In genomic region chr12:106885546-106886249, GRCh38 we compare ENCODE assay signal across 32 cellular contexts.
"Had no signal": no experiment of that assay in that cellular context is flagged by ENCODE, and none has a peak within 500 bp of the region (broad histone marks: within the 10 kb centered on the region; RNA-seq: fewer than 3 reads in every experiment).

No MANE protein-coding gene starts in this region.

- DNase-seq: activated B cell treated with CpG ODN at 0.5 μM for 24 hours; activated CD4-positive, alpha-beta T cell treated with anti-CD3 and anti-CD28 coated beads for 48 hours; activated CD4-positive, alpha-beta T cell treated with anti-CD3 and anti-CD28 coated beads, Interleukin-2, amount 50 U/mL, for 1 hour; activated CD4-positive, alpha-beta T cell treated with anti-CD3 and anti-CD28 coated beads, Interleukin-2, amount 50 U/mL, for 48 hours; activated CD8-positive, alpha-beta memory T cell treated with anti-CD3 and anti-CD28 coated beads for 24 hours; activated CD8-positive, alpha-beta T cell treated with anti-CD3 and anti-CD28 coated beads for 36 hours; activated effector memory CD4-positive, alpha-beta T cell treated with Interleukin-2 at 50 U/mL for 16 hours; activated gamma-delta T cell treated with Interleukin-2 at 50 U/mL for 16 hours; activated naive CD4-positive, alpha-beta T cell treated with anti-CD3 and anti-CD28 coated beads, Interleukin-2, amount 50 U/mL, for 16 hours; activated naive CD4-positive, alpha-beta T cell treated with Interleukin-2 at 50 U/mL for 16 hours; activated T-cell treated with anti-CD3 and anti-CD28 coated beads, Interleukin-2, amount 50 U/mL, for 4 hours; amniotic stem cell; anterior cingulate cortex; brain microvascular endothelial cell; cortex of kidney; dermis blood vessel endothelial cell; effector CD8-positive, alpha-beta T cell; esophagus squamous epithelium; foreskin melanocyte; heart right ventricle; T-helper 17 cell; T1000 had no signal

- H3K27me3 ChIP-seq: brain microvascular endothelial cell, esophagus squamous epithelium, gastroesophageal sphincter had no signal

- H3K9me3 ChIP-seq: esophagus squamous epithelium, gastroesophageal sphincter, heart right ventricle had no signal

- H3K4me1 ChIP-seq: esophagus squamous epithelium, gastroesophageal sphincter had no signal

- ATAC-seq: activated CD4-positive, CD25-positive, alpha-beta regulatory T cell treated with anti-CD3 and anti-CD28 coated beads, Interleukin-2, amount 50 U/mL, for 24 hours; activated CD8-positive, alpha-beta T cell treated with anti-CD3 and anti-CD28 coated beads for 36 hours; activated T-cell treated with anti-CD3 and anti-CD28 coated beads, Interleukin-2, amount 50 U/mL, for 4 hours; activated T-helper 17 cell treated with anti-CD3 and anti-CD28 coated beads, Interleukin-2, amount 50 U/mL, for 72 hours; gastroesophageal sphincter; heart right ventricle; T-helper 17 cell had no signal

- H3K4me3 ChIP-seq: esophagus squamous epithelium, gastroesophageal sphincter, heart right ventricle had no signal

- FAIRE-seq: astrocyte, bronchial epithelial cell, colon, endometrium, endothelial cell of umbilical vein had no signal

- H3K27ac ChIP-seq: brain microvascular endothelial cell, epithelial cell of prostate, esophagus squamous epithelium, gastroesophageal sphincter, heart right ventricle, WERI-Rb-1 had no signal
